11 cellular contexts compared by ENCODE assay signal in genomic region chr17:50604470-50604869, GRCh38. TPM values are rescaled to one million over a fixed set of nuclear protein-coding genes. Genes with fewer than 3 reads are reported as not detected.
A peak's percentile ranks its signal among the peaks of the same experiment; 100 is the strongest.
DNase-seq lines count a peak whose midpoint lies in the region; ATAC-seq, FAIRE-seq and TF ChIP-seq lines count a peak whose summit lies in the region.
"Had no signal": no experiment of that assay in that cellular context is flagged by ENCODE, and none has a peak within 500 bp of the region (broad histone marks: within the 10 kb centered on the region; RNA-seq: fewer than 3 reads in every experiment).

No MANE protein-coding gene starts in this region.

- H3K27me3 ChIP-seq in pancreas = no peaks in the 10 kb centered on the region

- no peak for TF ChIP-seq CTCF in fibroblast of mammary gland (conservative IDR thresholded peaks at IDR 0.05; ENCODE audit: control insufficient read depth, insufficient read depth, low read depth, low read length)
- no peak for TF ChIP-seq CTCF in pancreas (IDR thresholded peaks at IDR 0.05)

- H3K4me1 ChIP-seq in pancreas = no peaks in the 10 kb centered on the region

- no peaks in the 10 kb centered on the region for H3K9me3 ChIP-seq in pancreas

- H3K36me3 ChIP-seq in pancreas = no peaks in the 10 kb centered on the region

- ATAC-seq in pancreas = peak in 3 of 4 donors; percentile 49 to 56 (median 51)

- 41 to 47% methylated on average over 14 to 15 of the region's 15 CpGs for WGBS in pancreas, 2 donors

- FAIRE-seq in pancreas (lab: Jason Lieb, UNC) = no peak
- FAIRE-seq: GM18507 had no signal

- DNase-seq in D341Med (ENCODE audit: low spot score) (peak; percentile 97), NCI-H524 (lab: John Stamatoyannopoulos, UW) (peak; percentile 88 to 95), fibroblast of mammary gland (ENCODE audit: low read depth) (peak; percentile 38), pancreas (no peak), GDM1 (lab: John Stamatoyannopoulos, UW) (no peak), midbrain (lab: John Stamatoyannopoulos, UW) (no peak), NCI-H146 treated with DMSO at 0.1 percent for 48 hours (lab: John Stamatoyannopoulos, UW; ENCODE audit: unreplicated experiment) (no peak)
- DNase-seq in stimulated activated CD4-positive, alpha-beta T cell treated with anti-CD3 and anti-CD28 coated beads, Interleukin-4, amount 100 ng/mL, for 4 hours = no peak
- DNase-seq: activated T-cell treated with anti-CD3 and anti-CD28 coated beads, Interleukin-2, amount 50 U/mL, for 24 hours had no signal

- H3K4me3 ChIP-seq in fibroblast of mammary gland (ENCODE audit: control insufficient read depth, low read depth, low read length) (no peak overlapping the region), pancreas (no peak overlapping the region)

- intact Hi-C loops in pancreas (cut with DNase I) = loop anchor here in 1 of 3 donors (10.0 kb wide), 1 partner anchor 120 kb away; no protein-coding TSS in a partner anchor

- H3K27ac ChIP-seq in pancreas = no peak overlapping the region

RNA-seq across cellular contexts. Expression of gene ABCC3, which starts 30.2 kb away (rescaled TPM):
- 100 to 1,000 TPM in 1 of 6 donors, 10 to 100 TPM in 5; 47.2 to 103 (median 83.4) TPM for total RNA-seq in pancreas
- polyA plus RNA-seq in pancreas = 100 to 1,000 TPM; 163 to 209 TPM
- total RNA-seq: T-helper 1 cell treated with Interleukin-12 subunit alpha and Interleukin-12 subunit beta and Interleukin-4 antibody, amounts not matched to agents 30 ng/mL and 1 ng/mL, for 36 hours had no signal

RNA-seq across cellular contexts. Expression of gene CACNA1G, which starts 44.0 kb away (rescaled TPM):
- total RNA-seq in pancreas = under 1 TPM in 5 of 6 donors, not detected in 1; 0.03 to 0.37 (median 0.09) TPM
- polyA plus RNA-seq in pancreas = under 1 TPM; 0.02 to 0.11 TPM
- total RNA-seq: T-helper 1 cell treated with Interleukin-12 subunit alpha and Interleukin-12 subunit beta and Interleukin-4 antibody, amounts not matched to agents 30 ng/mL and 1 ng/mL, for 36 hours had no signal

RNA-seq across cellular contexts. Expression of gene SPATA20, which starts 57.5 kb away (rescaled TPM):
- 10 to 100 TPM; 26.9 to 42.3 (median 36.1) TPM for total RNA-seq in pancreas
- 10 to 100 TPM; 70.1 to 80.8 TPM for polyA plus RNA-seq in pancreas

Comparison
In these comparisons a context has a peak if more than half of its experiments do, and no peak if none do; other contexts are left out.
1. DNase-seq: peak in D341Med (single experiment), NCI-H524 (2 of 2) and fibroblast of mammary gland (single experiment); none in pancreas (0 of 6), GDM1 (single experiment), stimulated activated CD4-positive, alpha-beta T cell treated with anti-CD3 and anti-CD28 coated beads, Interleukin-4, amount 100 ng/mL, for 4 hours (0 of 2), midbrain (single experiment) and NCI-H146 treated with DMSO at 0.1 percent for 48 hours (single experiment).